8 cellular contexts compared by ENCODE assay signal in genomic region chr10:5293691-5294550, GRCh38.
DNase-seq lines count a peak whose midpoint lies in the region; ATAC-seq, FAIRE-seq and TF ChIP-seq lines count a peak whose summit lies in the region.

No MANE protein-coding gene starts in this region.

- H3K36me3 ChIP-seq in SU-DHL-6 (ENCODE audit: low read length) (no peaks in the 10 kb centered on the region), kidney (ENCODE audit: control insufficient read depth in 1 of 2, insufficient read depth in 2 of 2, low read length in 2 of 2) (no peaks in the 10 kb centered on the region)

- H3K27me3 ChIP-seq in SU-DHL-6 (ENCODE audit: low read length): no peaks in the 10 kb centered on the region

- H3F3A ChIP-seq in SU-DHL-6 (ENCODE audit: insufficient read depth): no peaks in the 10 kb centered on the region

- peaks cover 0 to 3% of the 10 kb centered on the region in 2 donors for H3K4me1 ChIP-seq in kidney (ENCODE audit: control insufficient read depth in 1 of 2, insufficient read depth in 1 of 2, low read depth in 1 of 2, low read length in 2 of 2)

- TF ChIP-seq CTCF in SU-DHL-6 (IDR thresholded peaks at IDR 0.05; ENCODE audit: insufficient read depth, low read length, poor library complexity, severe bottlenecking): peak; percentile 45
- peak; percentile 54 for TF ChIP-seq CTCF in kidney (IDR thresholded peaks at IDR 0.05; ENCODE audit: borderline replicate concordance, extremely low read depth, insufficient read depth)

- no peak overlapping the region for H3K4me2 ChIP-seq in SU-DHL-6 (ENCODE audit: low read depth, low read length, poor library complexity, severe bottlenecking)

- H3K4me3 ChIP-seq in SU-DHL-6 (ENCODE audit: insufficient read depth, low read length, poor library complexity, severe bottlenecking) (no peak overlapping the region), kidney (ENCODE audit: low read length in 2 of 2) (no peak overlapping the region)

- ATAC-seq in GM19035 (IDR thresholded peaks at IDR 0.05; ENCODE audit: unreplicated experiment) (no peak), HG02840 (IDR thresholded peaks at IDR 0.05; ENCODE audit: low FRiP score, unreplicated experiment) (no peak)

- no peak overlapping the region for H3K27ac ChIP-seq in SU-DHL-6 (ENCODE audit: low read depth, low read length)
- peak overlapping the region in 1 of 2 donors; percentile 58 for H3K27ac ChIP-seq in kidney (ENCODE audit: low read depth in 2 of 2, low read length in 2 of 2)

- H2AFZ ChIP-seq in SU-DHL-6 (ENCODE audit: low read depth, low read length, severe bottlenecking): no peak overlapping the region

- intact Hi-C loops in kidney (cut with DNase I): no loop called here

- H4K20me1 ChIP-seq in SU-DHL-6 (ENCODE audit: low read depth, low read length): no peaks in the 10 kb centered on the region

- no peak overlapping the region for H3K9ac ChIP-seq in SU-DHL-6 (ENCODE audit: low read length)
- no peak overlapping the region for H3K9ac ChIP-seq in kidney (ENCODE audit: low read length in 2 of 2)

- no peaks in the 10 kb centered on the region for H3K79me2 ChIP-seq in SU-DHL-6 (ENCODE audit: insufficient read depth, low read length)

- H3K9me3 ChIP-seq in SU-DHL-6 (ENCODE audit: insufficient read depth, low read length) (no peaks in the 10 kb centered on the region), kidney (ENCODE audit: control insufficient read depth in 1 of 2, low read length in 2 of 2) (no peaks in the 10 kb centered on the region)

- FAIRE-seq in kidney (lab: Jason Lieb, UNC): no peak

- H3K9me2 ChIP-seq in SU-DHL-6 (replicated peaks; ENCODE audit: insufficient read depth, low read length): no peaks in the 10 kb centered on the region

- peak; percentile 64 for DNase-seq in EH (ENCODE audit: low read depth)
- peak; percentile 82 for DNase-seq in HT-29 (ENCODE audit: low spot score)
- peak; percentile 25 for DNase-seq in astrocyte of the hippocampus (ENCODE audit: low read depth, low spot score)
- DNase-seq in kidney: no peak
- peak; percentile 37 for DNase-seq in stimulated activated CD8-positive, alpha-beta memory T cell treated with anti-CD3 and anti-CD28 coated beads, Interleukin-4, amount 100 ng/mL, for 24 hours (ENCODE audit: low read depth)
